ENCODE assay signal across 8 cellular contexts in the genomic region with DNA sequence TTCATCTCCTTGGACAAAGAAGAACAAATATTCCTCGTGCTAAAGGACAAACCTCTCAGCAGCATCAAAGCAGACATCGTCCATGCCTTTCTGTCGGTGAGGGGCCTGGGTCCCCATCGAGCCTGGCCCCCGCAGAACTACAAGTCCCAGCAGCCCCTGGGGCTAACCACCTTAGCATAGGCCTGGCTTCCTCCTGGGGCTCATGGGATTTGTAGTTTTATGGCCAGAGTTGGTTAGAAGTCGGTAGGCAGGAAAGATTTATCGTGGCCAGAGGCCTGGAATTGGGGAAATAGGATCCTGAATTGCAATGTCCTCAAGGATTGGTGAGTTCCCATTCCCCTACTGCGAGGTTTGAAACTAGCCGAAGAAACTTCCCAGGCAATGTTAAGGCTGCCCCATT. TPM values are rescaled to one million over a fixed set of nuclear protein-coding genes. Genes with fewer than 3 reads are reported as not detected.
A peak's percentile ranks its signal among the peaks of the same experiment; 100 is the strongest.
DNase-seq lines count a peak whose midpoint lies in the region; ATAC-seq, FAIRE-seq and TF ChIP-seq lines count a peak whose summit lies in the region.

No MANE protein-coding gene starts in this region.

- TF ChIP-seq CTCF in epithelial cell of esophagus (IDR thresholded peaks at IDR 0.05; ENCODE audit: insufficient read depth, low read depth, low read length, missing control alignments), result no peak

- ATAC-seq in HG03457 (IDR thresholded peaks at IDR 0.05; ENCODE audit: unreplicated experiment) (no peak), HG02623 (IDR thresholded peaks at IDR 0.05; ENCODE audit: unreplicated experiment) (no peak), GM21447 (IDR thresholded peaks at IDR 0.05; ENCODE audit: unreplicated experiment) (no peak)

- peak; percentile 56 for DNase-seq in GM12892 (ENCODE audit: insufficient read length)
- peak; percentile 22 to 60 for DNase-seq in NCI-H1930 (lab: John Stamatoyannopoulos, UW)
- DNase-seq in activated CD4-positive, alpha-beta T cell treated with anti-CD3 and anti-CD28 coated beads, Interleukin-2, amount 50 U/mL, for 48 hours, result peak; percentile 46 to 55
- DNase-seq in epithelial cell of esophagus (ENCODE audit: low read depth), result peak; percentile 46
- peak; percentile 47 to 50 for DNase-seq in stimulated activated CD4-positive, alpha-beta T cell treated with anti-CD3 and anti-CD28 coated beads, Interleukin-4, amount 100 ng/mL, for 4 hours

- no peak for TF ChIP-seq POLR2A in GM12892 (IDR thresholded peaks at IDR 0.05; ENCODE audit: low read depth, low read length)

- H3K4me3 ChIP-seq in epithelial cell of esophagus (ENCODE audit: low read length), result no peak overlapping the region

- no peak for FAIRE-seq in GM12892 (lab: Jason Lieb, UNC)

RNA-seq across cellular contexts. Expression of a gene that starts 19.6 kb away (rescaled TPM):
- not detected for polyA plus RNA-seq in GM12892 (2012; ENCODE audit: missing spikeins)

RNA-seq across cellular contexts. Expression of a gene that starts 21.7 kb away (rescaled TPM):
- 0.19 TPM for polyA plus RNA-seq in GM12892 (2012; ENCODE audit: missing spikeins)

RNA-seq across cellular contexts. Expression of a gene that starts 25.6 kb away (rescaled TPM):
- polyA plus RNA-seq in GM12892 (2012; ENCODE audit: missing spikeins), result 7.7 TPM

RNA-seq across cellular contexts. Expression of a gene that starts 34.2 kb away (rescaled TPM):
- 7.3 TPM for polyA plus RNA-seq in GM12892 (2012; ENCODE audit: missing spikeins)

RNA-seq across cellular contexts. Expression of a gene that starts 46.7 kb away (rescaled TPM):
- 52.7 TPM for polyA plus RNA-seq in GM12892 (2012; ENCODE audit: missing spikeins)
